In genomic region chr15:85583404-85584390, GRCh38 we compare ENCODE assay signal across 8 cellular contexts.
DNase-seq lines count a peak whose midpoint lies in the region; ATAC-seq and TF ChIP-seq lines count a peak whose summit lies in the region.

No MANE protein-coding gene starts in this region.

- H3K27ac ChIP-seq in BLaER1 = peak overlapping the region; percentile 75

- no peaks in the 10 kb centered on the region for H3K27me3 ChIP-seq in BLaER1

- H3K4me1 Mint-ChIP-seq in WTC11 = peaks cover 30% of the 10 kb centered on the region

- CTCF ChIA-PET in WTC11 (lab: Charles Lee) = no interaction called here

- peaks cover 72% of the 10 kb centered on the region for H3K4me1 ChIP-seq in BLaER1

- no peaks in the 10 kb centered on the region for H3K9me3 Mint-ChIP-seq in WTC11

- no peak overlapping the region for H3K4me3 Mint-ChIP-seq in WTC11

- no peaks in the 10 kb centered on the region for H3K9me3 ChIP-seq in BLaER1

- POLR2A ChIA-PET in WTC11 (lab: Charles Lee) = no interaction called here

- no peak for DNase-seq in WTC11 (ENCODE audit: low spot score)
- peak; percentile 69 for DNase-seq in fibroblast of mammary gland (ENCODE audit: low read depth)
- DNase-seq in sciatic nerve (ENCODE audit: low spot score) = no peak
- DNase-seq in NCI-H2107 (lab: John Stamatoyannopoulos, UW) = no peak
- DNase-seq in iPS-NIHi11 (ENCODE audit: low spot score) = no peak

- H3K36me3 ChIP-seq in BLaER1 = peaks cover 57% of the 10 kb centered on the region

- H3K4me2 ChIP-seq in BLaER1 = peak overlapping the region; percentile 84

- peaks cover 22% of the 10 kb centered on the region; the same call in 1 of the 2 replicates for H3K36me3 Mint-ChIP-seq in WTC11

- H3K27ac Mint-ChIP-seq in WTC11 = 0 out of 2 replicates have a peak overlapping the region, but pooled peaks have one; percentile 45

- ATAC-seq in GM18868 (IDR thresholded peaks at IDR 0.05; ENCODE audit: unreplicated experiment) (peak; percentile 56), HG03196 (IDR thresholded peaks at IDR 0.05; ENCODE audit: unreplicated experiment) (peak; percentile 40), WTC11 (no peak), sciatic nerve (peak; percentile 54)

- intact Hi-C loops in sciatic nerve (cut with DNase I) = loop anchor here (5.0 kb wide), 1 partner anchor 91 kb away; no protein-coding TSS in a partner anchor

- no peaks in the 10 kb centered on the region for H3K27me3 Mint-ChIP-seq in WTC11 (ENCODE audit: low read depth)

- peak overlapping the region; percentile 75 for H3K9ac ChIP-seq in BLaER1

- H4K20me1 ChIP-seq in BLaER1 = no peaks in the 10 kb centered on the region

- TF ChIP-seq CTCF in WTC11 (IDR thresholded peaks at IDR 0.05) (no peak), fibroblast of mammary gland (conservative IDR thresholded peaks at IDR 0.05; ENCODE audit: control insufficient read depth, insufficient read depth, low read depth, low read length) (no peak)

- peak overlapping the region; percentile 61 for H3K4me3 ChIP-seq in BLaER1
- H3K4me3 ChIP-seq in fibroblast of mammary gland (ENCODE audit: control insufficient read depth, low read depth, low read length) = no peak overlapping the region

TF ChIP-seq in WTC11, 78 proteins besides CTCF, POLR2A, EP300 and RAD21:
- TF ChIP-seq ATF3 (CRISPR knock-in tag; conservative IDR thresholded peaks at IDR 0.05) (no peak), ATF1 (CRISPR knock-in tag; IDR thresholded peaks at IDR 0.05) (no peak), STAT6 (CRISPR knock-in tag; conservative IDR thresholded peaks at IDR 0.05; ENCODE audit: low read depth) (no peak), SMAD3 (CRISPR knock-in tag; IDR thresholded peaks at IDR 0.05; ENCODE audit: borderline replicate concordance) (no peak), TEAD1 (CRISPR knock-in tag; IDR thresholded peaks at IDR 0.05) (no peak), PRDM15 (CRISPR knock-in tag; IDR thresholded peaks at IDR 0.05) (no peak), ATF6 (CRISPR knock-in tag; IDR thresholded peaks at IDR 0.05) (no peak), FOXP4 (CRISPR knock-in tag; IDR thresholded peaks at IDR 0.05) (no peak), E2F1 (CRISPR knock-in tag; IDR thresholded peaks at IDR 0.05) (no peak), PREB (CRISPR knock-in tag; IDR thresholded peaks at IDR 0.05; ENCODE audit: borderline replicate concordance) (no peak)
